Comparison of ENCODE assay signal across 8 cellular contexts in the genomic region with DNA sequence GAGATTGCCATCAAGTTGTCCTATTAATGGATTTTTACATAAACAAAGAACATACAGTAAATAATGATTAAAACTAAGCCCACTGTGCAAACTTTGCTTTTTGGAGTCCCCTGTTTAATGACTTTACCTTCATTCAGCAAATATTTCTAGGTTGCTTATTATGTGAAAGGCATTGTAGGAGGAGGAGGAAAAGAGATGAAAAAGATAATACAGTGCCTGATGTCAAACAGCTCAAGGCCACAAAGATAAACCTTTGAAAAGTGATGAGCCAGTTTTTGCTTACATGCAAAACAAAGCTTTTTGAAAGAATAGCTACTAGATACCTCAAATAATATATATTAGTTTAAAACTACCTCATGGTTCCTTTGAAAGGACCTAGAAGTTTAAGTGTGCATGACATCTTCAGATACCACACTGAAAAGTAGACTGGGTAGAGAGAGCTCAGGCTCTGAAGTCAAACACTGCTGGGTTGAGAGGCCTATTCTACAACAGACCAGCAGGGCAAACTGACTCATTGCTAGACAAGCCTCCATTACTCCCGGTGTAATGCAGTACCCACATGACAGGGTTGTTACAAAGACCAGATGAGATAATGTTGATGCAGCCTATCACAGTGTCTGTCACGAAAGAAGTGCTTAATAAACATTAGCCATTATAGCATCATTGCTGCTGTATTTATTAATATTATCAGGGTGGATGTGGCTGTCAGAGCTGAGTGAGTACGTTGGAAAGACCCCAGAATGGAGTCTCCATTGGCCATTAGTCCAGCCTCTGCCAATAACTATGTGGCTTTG. TPM values are rescaled to one million over a fixed set of nuclear protein-coding genes. Genes with fewer than 3 reads are reported as not detected.
A peak's percentile ranks its signal among the peaks of the same experiment; 100 is the strongest.
DNase-seq lines count a peak whose midpoint lies in the region; ATAC-seq, FAIRE-seq and TF ChIP-seq lines count a peak whose summit lies in the region.

No MANE protein-coding gene starts in this region.

- H3K4me1 Mint-ChIP-seq in WTC11 = peaks cover 19% of the 10 kb centered on the region
- peaks cover 1% of the 10 kb centered on the region for H3K4me1 Mint-ChIP-seq in activated CD4-positive, alpha-beta memory T cell treated with anti-CD3 and anti-CD28 coated beads, Interleukin-2, amount 10 ng/mL, durations not matched to agents 7 days and 5 days

- BruUV-seq in HepG2 (replicated peaks; lab: Mats Ljungman, UMichigan) = no TSS peak

- CTCF ChIA-PET in WTC11 (lab: Charles Lee) (interaction anchor here (0.6 to 1.8 kb wide), 13 partner anchors 8 to 372 kb away, joined by 3 to 18 read pairs (median 4); a partner anchor contains a TSS), HepG2 (lab: Yijun Ruan, JAX; ENCODE audit: low intra/inter-chr PET ratio, low total read pairs) (interaction anchor here (0.7 kb wide), 1 partner anchor 11 kb away, joined by 3 read pairs; no protein-coding TSS in a partner anchor)
- CTCF ChIA-PET in activated CD4-positive, alpha-beta memory T cell treated with anti-CD3 and anti-CD28 coated beads, Interleukin-2, amount 10 ng/mL, durations not matched to agents 7 days and 5 days (lab: Charles Lee) = interaction anchor here (0.6 to 3.8 kb wide), 4 partner anchors 11 to 183 kb away, joined by 3 to 31 read pairs (median 8); a partner anchor contains a TSS

- peaks cover 34% of the 10 kb centered on the region for H3K36me3 Mint-ChIP-seq in WTC11
- H3K36me3 Mint-ChIP-seq in activated CD4-positive, alpha-beta memory T cell treated with anti-CD3 and anti-CD28 coated beads, Interleukin-2, amount 10 ng/mL, durations not matched to agents 7 days and 5 days (ENCODE audit: low read depth) = peaks cover 36% of the 10 kb centered on the region

- peak; percentile 90 for ATAC-seq in GM19467 (IDR thresholded peaks at IDR 0.05; ENCODE audit: unreplicated experiment)
- peak; percentile 98 for ATAC-seq in HG03442 (IDR thresholded peaks at IDR 0.05; ENCODE audit: unreplicated experiment)
- peak; percentile 99 for ATAC-seq in WTC11
- ATAC-seq in HepG2 = peak; percentile 100

- H3K9me3 ChIP-seq in HepG2 (ENCODE audit: low read length) = no peaks in the 10 kb centered on the region

- POLR2A ChIA-PET in WTC11 (lab: Charles Lee) (interaction anchor here (1.5 kb wide), 1 partner anchor 12 kb away, joined by 6 read pairs; a partner anchor contains a TSS), HepG2 (lab: Yijun Ruan, JAX) (interaction anchor here (0.7 to 3.9 kb wide), 6 partner anchors 11 to 257 kb away, joined by 3 to 41 read pairs (median 3); a partner anchor contains a TSS)
- POLR2A ChIA-PET in activated CD4-positive, alpha-beta memory T cell treated with anti-CD3 and anti-CD28 coated beads, Interleukin-2, amount 10 ng/mL, durations not matched to agents 7 days and 5 days (lab: Charles Lee) = interaction anchor here (3.5 kb wide), 1 partner anchor 12 kb away, joined by 23 read pairs; a partner anchor contains a TSS

- H2AFZ ChIP-seq in HepG2 (ENCODE audit: low read length) = no peak overlapping the region

- peaks cover 32% of the 10 kb centered on the region for H3K4me1 ChIP-seq in HepG2 (ENCODE audit: insufficient read depth, low read length)

- peak overlapping the region; percentile 53 for H3K27ac ChIP-seq in HepG2 (ENCODE audit: extremely low read length, insufficient read depth, low read length)

- DNase-seq in GM03348 (ENCODE audit: low spot score) (peak; percentile 21), WTC11 (ENCODE audit: low spot score) (no peak), HepG2 (ENCODE audit: low spot score) (peak; percentile 85), GM19239 (ENCODE audit: insufficient read length, low spot score) (no peak), DMS153 (lab: John Stamatoyannopoulos, UW) (no peak)
- no peak for DNase-seq in activated CD4-positive, alpha-beta memory T cell treated with anti-CD3 and anti-CD28 coated beads, Interleukin-2, amount 10 ng/mL, durations not matched to agents 7 days and 5 days

- 0 out of 2 replicates have a peak, but pooled peaks cover 3% of the 10 kb centered on the region for H3K9me3 Mint-ChIP-seq in WTC11
- H3K9me3 Mint-ChIP-seq in activated CD4-positive, alpha-beta memory T cell treated with anti-CD3 and anti-CD28 coated beads, Interleukin-2, amount 10 ng/mL, durations not matched to agents 7 days and 5 days = no peaks in the 10 kb centered on the region

- peak overlapping the region; percentile 10 for H3K9ac ChIP-seq in HepG2 (ENCODE audit: insufficient read depth, low read depth, low read length)

- no peak for TF ChIP-seq POLR2A in HepG2 (IDR thresholded peaks at IDR 0.05; ENCODE audit: insufficient read depth in 1 of 2, low read depth in 2 of 2, low read length in 2 of 2)

- peaks cover 9 to 29% of the 10 kb centered on the region in 2 experiments for H3K36me3 ChIP-seq in HepG2 (replicated peaks in 1 of 2; ENCODE audit: control insufficient read depth in 1 of 2, insufficient read depth in 2 of 2, low read length in 2 of 2)

- H3K4me3 Mint-ChIP-seq in WTC11 = no peak overlapping the region
- no peak overlapping the region for H3K4me3 Mint-ChIP-seq in activated CD4-positive, alpha-beta memory T cell treated with anti-CD3 and anti-CD28 coated beads, Interleukin-2, amount 10 ng/mL, durations not matched to agents 7 days and 5 days

- no peak for TF ChIP-seq RAD21 in HepG2 (CRISPR knock-in tag; IDR thresholded peaks at IDR 0.05)

- FAIRE-seq in HepG2 (lab: Jason Lieb, UNC) (peak; percentile 59), GM19239 (lab: Jason Lieb, UNC) (no peak)

- H3K79me2 ChIP-seq in HepG2 (ENCODE audit: insufficient read depth, low read length) = peaks cover 71% of the 10 kb centered on the region

- H3K27me3 Mint-ChIP-seq in WTC11 (ENCODE audit: low read depth) = no peaks in the 10 kb centered on the region
- no peaks in the 10 kb centered on the region for H3K27me3 Mint-ChIP-seq in activated CD4-positive, alpha-beta memory T cell treated with anti-CD3 and anti-CD28 coated beads, Interleukin-2, amount 10 ng/mL, durations not matched to agents 7 days and 5 days

- intact Hi-C loops in HepG2 (cut with micrococcal nuclease; ENCODE audit: unreplicated experiment) = loop anchor here (1.0 kb wide), 1 partner anchor 11 kb away; no protein-coding TSS in a partner anchor

- TF ChIP-seq CTCF in WTC11 (IDR thresholded peaks at IDR 0.05) = no peak
- TF ChIP-seq CTCF in HepG2 (CRISPR knock-in tag; IDR thresholded peaks at IDR 0.05) = peak; percentile 35; the same call in 1 of the 2 replicates

- TF ChIP-seq EP300 in HepG2 (IDR thresholded peaks at IDR 0.05; ENCODE audit: low read depth in 2 of 2, low read length in 2 of 2) (peak in 1 of 2 experiments; percentile 19; a peak in 1 of 4 replicates), HepG2 (CRISPR knock-in tag; IDR thresholded peaks at IDR 0.05; ENCODE audit: borderline replicate concordance) (no peak)

- in situ Hi-C loops in HepG2 (cut with HindIII; ENCODE audit: extremely low pct_ligation_motif_present, low pct_unique_long_range_greater_than_20kb) = loop anchor here (10.0 kb wide), 1 partner anchor 127 kb away; no protein-coding TSS in a partner anchor

- WGBS in HepG2 (ENCODE audit: low lambda C conversion rate) = 30% methylated on average over 3 of the region's 3 CpGs

- H3K4me3 ChIP-seq in HepG2 (replicated peaks in 1 of 3; ENCODE audit: insufficient read depth in 1 of 3, low read depth in 2 of 3, low read length in 3 of 3) = peak overlapping the region in 1 of 3 experiments; percentile 7; a peak in 1 of 6 replicates

- no peaks in the 10 kb centered on the region for H4K20me1 ChIP-seq in HepG2 (ENCODE audit: insufficient read depth, low read length)

- H3K27me3 ChIP-seq in HepG2 (ENCODE audit: control insufficient read depth in 1 of 2, insufficient read depth in 2 of 2, low read length in 2 of 2) = no peaks in the 10 kb centered on the region

- H3K4me2 ChIP-seq in HepG2 (ENCODE audit: low read depth, low read length) = peak overlapping the region; percentile 56; the same call in 1 of the 2 replicates

- no peak overlapping the region for H3K27ac Mint-ChIP-seq in WTC11
- no peak overlapping the region for H3K27ac Mint-ChIP-seq in activated CD4-positive, alpha-beta memory T cell treated with anti-CD3 and anti-CD28 coated beads, Interleukin-2, amount 10 ng/mL, durations not matched to agents 7 days and 5 days

TF ChIP-seq in HepG2, 621 proteins besides CTCF, POLR2A, EP300 and RAD21 (continues in another document):
- TF ChIP-seq KLF16 (CRISPR knock-in tag; IDR thresholded peaks at IDR 0.05) (peak in 1 of 2 experiments; percentile 55; a peak in 1 of 4 replicates), SNAI1 (CRISPR knock-in tag; IDR thresholded peaks at IDR 0.05; ENCODE audit: borderline replicate concordance) (no peak)

RNA-seq across cellular contexts. Expression of a gene that starts 11.8 kb away (rescaled TPM):
- total RNA-seq in WTC11 (2021) (47.2 to 55.1 TPM (median 50.5 TPM) in 3 replicates), HepG2 (2016; rRNA removed; fragmentation: Illumina TruSeq; extraction: Trizol) (51.3 and 78.3 TPM in 2 replicates)
- 20.3 and 23.4 TPM in 2 replicates for total RNA-seq in HepG2 (2016; cell fraction: cytosol; rRNA removed; fragmentation: Illumina TruSeq; extraction: Trizol; ENCODE audit: low read depth)
- total RNA-seq in HepG2 (2016; cell fraction: insoluble cytoplasmic fraction; rRNA removed; fragmentation: Illumina TruSeq; extraction: Trizol) = 50.7 and 80.3 TPM in 2 replicates
- total RNA-seq in HepG2 (2016; cell fraction: membrane; rRNA removed; fragmentation: Illumina TruSeq; extraction: Trizol) = 37.8 and 40.8 TPM in 2 replicates
- total RNA-seq in HepG2 (2016; cell fraction: nucleus; rRNA removed; fragmentation: Illumina TruSeq; extraction: Trizol) = 49.8 and 56.2 TPM in 2 replicates
- polyA plus RNA-seq in HepG2 (2011; rRNA removed) = 17.4 and 29.5 TPM in 2 replicates
- 12.4 and 12.8 TPM in 2 replicates for polyA plus RNA-seq in HepG2 (2011; cell fraction: cytosol; rRNA removed)
- 12.1 and 13.2 TPM in 2 replicates for polyA plus RNA-seq in HepG2 (2011; cell fraction: nucleus; rRNA removed)
- 15.8 and 32.2 TPM in 2 replicates for polyA plus RNA-seq in HepG2 (2012)
- polyA plus RNA-seq in HepG2 (2016; cell fraction: cytosol; fragmentation: Illumina TruSeq; extraction: Trizol; ENCODE audit: low read depth) = 7.2 and 7.9 TPM in 2 replicates
- polyA plus RNA-seq in HepG2 (2016; cell fraction: insoluble cytoplasmic fraction; fragmentation: Illumina TruSeq; extraction: Trizol; ENCODE audit: low read depth) = 77.7 and 85.4 TPM in 2 replicates
- polyA plus RNA-seq in HepG2 (2016; cell fraction: membrane; fragmentation: Illumina TruSeq; extraction: Trizol; ENCODE audit: low read depth) = 24.4 and 26.0 TPM in 2 replicates
- polyA plus RNA-seq in HepG2 (2016; cell fraction: nucleus; fragmentation: Illumina TruSeq; extraction: Trizol; ENCODE audit: insufficient read depth, low read depth) = 50.0 and 51.3 TPM in 2 replicates
- 26.5 and 33.0 TPM in 2 replicates for polyA minus RNA-seq in HepG2 (2011; rRNA and poly(A)+ RNA removed; ENCODE audit: low replicate concordance)
- polyA minus RNA-seq in HepG2 (2011; cell fraction: cytosol; rRNA and poly(A)+ RNA removed) = 17.7 and 22.7 TPM in 2 replicates
- polyA minus RNA-seq in HepG2 (2011; cell fraction: nucleus; rRNA and poly(A)+ RNA removed) = 68.6 and 83.3 TPM in 2 replicates
- 10 to 100 TPM; 39.0 to 42.3 TPM for total RNA-seq in activated CD4-positive, alpha-beta memory T cell treated with anti-CD3 and anti-CD28 coated beads, Interleukin-2, amount 10 ng/mL, durations not matched to agents 7 days and 5 days

Comparison
In these comparisons a context has a peak if more than half of its experiments do, and no peak if none do; other contexts are left out.
1. DNase-seq: peak in GM03348 (single experiment) and HepG2 (single experiment); none in WTC11 (single experiment), activated CD4-positive, alpha-beta memory T cell treated with anti-CD3 and anti-CD28 coated beads, Interleukin-2, amount 10 ng/mL, durations not matched to agents 7 days and 5 days (single experiment), GM19239 (single experiment) and DMS153 (single experiment).
2. Peak in every context shown above with its lines, with median percentiles within 50 percentile points of each other: ATAC-seq.